In genomic region chr3:9172851-9173320, GRCh38 we compare ENCODE assay signal across 17 cellular contexts.
DNase-seq lines count a peak whose midpoint lies in the region; ATAC-seq and TF ChIP-seq lines count a peak whose summit lies in the region.
"Had no signal": no experiment of that assay in that cellular context is flagged by ENCODE, and none has a peak within 500 bp of the region (broad histone marks: within the 10 kb centered on the region; RNA-seq: fewer than 3 reads in every experiment).

No MANE protein-coding gene starts in this region.

- H3K4me3 Mint-ChIP-seq in neural crest cell = no peak overlapping the region
- H3K4me3 Mint-ChIP-seq in stimulated activated naive B cell treated with anti-CD40 and anti-IgM and Interleukin-4, amounts not matched to agents 10 μg/mL and 1 μg/mL and 100 μg/mL, for 72 hours = no peak overlapping the region
- H3K4me3 Mint-ChIP-seq: activated CD4-positive, alpha-beta T cell treated with anti-CD3 and anti-CD28 coated beads, Interleukin-2, amount 10 ng/mL, durations not matched to agents 24 days and 14 days; activated naive CD8-positive, alpha-beta T cell; GM23338 had no signal

- H3K36me3 Mint-ChIP-seq in neural crest cell (ENCODE audit: low read depth) = no peaks in the 10 kb centered on the region
- no peaks in the 10 kb centered on the region for H3K36me3 Mint-ChIP-seq in stimulated activated naive B cell treated with anti-CD40 and anti-IgM and Interleukin-4, amounts not matched to agents 10 μg/mL and 1 μg/mL and 100 μg/mL, for 72 hours
- H3K36me3 Mint-ChIP-seq: activated naive CD8-positive, alpha-beta T cell had no signal

- H3K27ac Mint-ChIP-seq in neural crest cell (ENCODE audit: unreplicated experiment) = peak overlapping the region; percentile 0
- no peak overlapping the region for H3K27ac Mint-ChIP-seq in stimulated activated naive B cell treated with anti-CD40 and anti-IgM and Interleukin-4, amounts not matched to agents 10 μg/mL and 1 μg/mL and 100 μg/mL, for 72 hours
- H3K27ac Mint-ChIP-seq: activated CD4-positive, alpha-beta T cell treated with anti-CD3 and anti-CD28 coated beads, Interleukin-2, amount 10 ng/mL, durations not matched to agents 24 days and 14 days; activated naive CD8-positive, alpha-beta T cell; GM23338 had no signal

- ATAC-seq in HG03442 (IDR thresholded peaks at IDR 0.05; ENCODE audit: unreplicated experiment) (no peak), GM21360 (IDR thresholded peaks at IDR 0.05; ENCODE audit: unreplicated experiment) (no peak), HG02970 (IDR thresholded peaks at IDR 0.05; ENCODE audit: low FRiP score, unreplicated experiment) (no peak)
- ATAC-seq in stimulated activated naive B cell treated with anti-CD40 and anti-IgM and Interleukin-4, amounts not matched to agents 10 μg/mL and 1 μg/mL and 100 μg/mL, for 72 hours (replicated peaks) = no peak
- ATAC-seq: GM23338 had no signal

- no peaks in the 10 kb centered on the region for H3K27me3 Mint-ChIP-seq in neural crest cell (ENCODE audit: low read depth)
- H3K27me3 Mint-ChIP-seq in stimulated activated naive B cell treated with anti-CD40 and anti-IgM and Interleukin-4, amounts not matched to agents 10 μg/mL and 1 μg/mL and 100 μg/mL, for 72 hours = no peaks in the 10 kb centered on the region
- H3K27me3 Mint-ChIP-seq: activated CD4-positive, alpha-beta T cell treated with anti-CD3 and anti-CD28 coated beads, Interleukin-2, amount 10 ng/mL, durations not matched to agents 24 days and 14 days; activated naive CD8-positive, alpha-beta T cell had no signal

- DNase-seq in DMS153 treated with DMSO at 0.1 percent for 48 hours (lab: John Stamatoyannopoulos, UW; ENCODE audit: unreplicated experiment) (peak; percentile 1), NCI-H2029 treated with DMSO at 0.1 percent for 48 hours (lab: John Stamatoyannopoulos, UW) (peak; percentile 96), neural crest cell (ENCODE audit: low read depth, low spot score) (no peak)
- DNase-seq in stimulated activated naive B cell treated with anti-CD40 and anti-IgM and Interleukin-4, amounts not matched to agents 10 μg/mL and 1 μg/mL and 100 μg/mL, for 72 hours = no peak
- DNase-seq: activated CD4-positive, alpha-beta T cell treated with anti-CD3 and anti-CD28 coated beads, Interleukin-2, amount 10 ng/mL, durations not matched to agents 24 days and 14 days; DMS79; effector memory CD4-positive, alpha-beta T cell; islet precursor cell; NCI-H1436; Peyer's patch; upper lobe of left lung had no signal

- peak overlapping the region; percentile 75 for H3K27ac ChIP-seq in cingulate gyrus (ENCODE audit: low read depth, low read length)
- H3K27ac ChIP-seq: Peyer's patch, upper lobe of left lung had no signal

- TF ChIP-seq CTCF in neural crest cell (conservative IDR thresholded peaks at IDR 0.05) = no peak

- no peaks in the 10 kb centered on the region for H3K9me3 Mint-ChIP-seq in neural crest cell
- H3K9me3 Mint-ChIP-seq in stimulated activated naive B cell treated with anti-CD40 and anti-IgM and Interleukin-4, amounts not matched to agents 10 μg/mL and 1 μg/mL and 100 μg/mL, for 72 hours = no peaks in the 10 kb centered on the region
- H3K9me3 Mint-ChIP-seq: activated CD4-positive, alpha-beta T cell treated with anti-CD3 and anti-CD28 coated beads, Interleukin-2, amount 10 ng/mL, durations not matched to agents 24 days and 14 days; GM23338 had no signal

- H3K4me1 Mint-ChIP-seq in neural crest cell = peaks cover 53% of the 10 kb centered on the region
- peaks cover 0 to 1% of the 10 kb centered on the region in 2 donors for H3K4me1 Mint-ChIP-seq in stimulated activated naive B cell treated with anti-CD40 and anti-IgM and Interleukin-4, amounts not matched to agents 10 μg/mL and 1 μg/mL and 100 μg/mL, for 72 hours

Comparison
In these comparisons a context has a peak if more than half of its experiments do, and no peak if none do; other contexts are left out.
1. DNase-seq: peak in DMS153 treated with DMSO at 0.1 percent for 48 hours (single experiment) and NCI-H2029 treated with DMSO at 0.1 percent for 48 hours (single experiment); none in neural crest cell (single experiment) and stimulated activated naive B cell treated with anti-CD40 and anti-IgM and Interleukin-4, amounts not matched to agents 10 μg/mL and 1 μg/mL and 100 μg/mL, for 72 hours (single experiment).